15 cellular contexts compared by ENCODE assay signal in the genomic region with DNA sequence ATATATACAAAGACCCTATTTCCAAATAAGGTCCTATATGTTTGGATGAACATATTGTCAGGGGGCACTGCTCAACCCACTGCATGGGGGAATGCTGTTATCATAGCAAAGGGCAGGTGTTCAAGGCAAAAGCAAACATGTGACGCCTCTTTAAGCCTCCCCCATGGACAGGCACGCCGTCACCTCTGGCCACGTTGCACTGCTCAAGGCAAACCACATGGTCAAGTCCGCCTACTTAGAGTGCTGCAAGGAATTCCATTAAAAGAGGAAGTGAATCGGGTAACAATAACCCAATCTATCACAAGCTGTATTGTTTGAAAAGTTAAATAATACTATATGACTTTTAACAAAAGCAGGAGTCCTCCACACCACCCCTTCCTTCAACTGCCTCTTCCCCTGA.
"Had no signal": no experiment of that assay in that cellular context is flagged by ENCODE, and none has a peak within 500 bp of the region (broad histone marks: within the 10 kb centered on the region; RNA-seq: fewer than 3 reads in every experiment).

No MANE protein-coding gene starts in this region.

- H3K36me3 ChIP-seq: pancreas, sigmoid colon, spleen, thoracic aorta, uterus had no signal

- DNase-seq: activated CD4-positive, alpha-beta T cell treated with anti-CD3 and anti-CD28 coated beads, Interleukin-2, amount 50 U/mL, for 1 hour; activated CD8-positive, alpha-beta memory T cell treated with anti-CD3 and anti-CD28 coated beads for 24 hours; activated gamma-delta T cell treated with Interleukin-2 at 50 U/mL for 16 hours; activated naive CD8-positive, alpha-beta T cell treated with anti-CD3 and anti-CD28 coated beads for 36 hours; amygdala; body of pancreas; caudate nucleus; erythroblast; mucosa of descending colon; naive thymus-derived CD4-positive, alpha-beta T cell; pancreas; sigmoid colon; spleen; uterus had no signal

- H3K4me1 ChIP-seq: body of pancreas, pancreas had no signal

- H3K27ac ChIP-seq: body of pancreas, pancreas, sigmoid colon, spleen, uterus had no signal

- ATAC-seq: body of pancreas; mucosa of descending colon; naive thymus-derived CD4-positive, alpha-beta T cell; pancreas had no signal

- H3K9me3 ChIP-seq: body of pancreas, mucosa of descending colon, pancreas, sigmoid colon, spleen, thoracic aorta, uterus had no signal

- H3K27me3 ChIP-seq: body of pancreas, pancreas, sigmoid colon, spleen, uterus had no signal

- H3K4me3 ChIP-seq: body of pancreas, mucosa of descending colon, pancreas, sigmoid colon, spleen, thoracic aorta, uterus had no signal
